Comparison of ENCODE assay signal across 14 cellular contexts in genomic region chr4:26568446-26568994, GRCh38. TPM values are rescaled to one million over a fixed set of nuclear protein-coding genes. Genes with fewer than 3 reads are reported as not detected.
DNase-seq lines count a peak whose midpoint lies in the region; ATAC-seq and TF ChIP-seq lines count a peak whose summit lies in the region.
"Had no signal": no experiment of that assay in that cellular context is flagged by ENCODE, and none has a peak within 500 bp of the region (broad histone marks: within the 10 kb centered on the region; RNA-seq: fewer than 3 reads in every experiment).

No MANE protein-coding gene starts in this region.

- H3K4me3 ChIP-seq in adipocyte (ENCODE audit: low read length) = peak overlapping the region; percentile 62
- no peak overlapping the region for H3K4me3 ChIP-seq in aorta (ENCODE audit: low read length in 2 of 2)
- H3K4me3 ChIP-seq in body of pancreas = no peak overlapping the region
- H3K4me3 ChIP-seq: BLaER1, ovary had no signal

- ATAC-seq in stimulated activated naive CD8-positive, alpha-beta T cell treated with anti-CD3 and anti-CD28 coated beads, Interleukin-15, Interleukin-2, amounts not matched to agents 100 U/mL and 50 U/mL, for 24 hours = no peak
- ATAC-seq in aorta (ENCODE audit: low FRiP score) (peak; percentile 68), HG03280 (IDR thresholded peaks at IDR 0.05; ENCODE audit: unreplicated experiment) (no peak), body of pancreas (no peak)

- no peaks in the 10 kb centered on the region for H3K36me3 Mint-ChIP-seq in stimulated activated naive CD8-positive, alpha-beta T cell treated with anti-CD3 and anti-CD28 coated beads, Interleukin-15, Interleukin-2, amounts not matched to agents 100 ng/mL and 50 ng/mL, for 24 hours (ENCODE audit: low read depth)

- peak overlapping the region; percentile 31 for H3K27ac Mint-ChIP-seq in stimulated activated naive CD8-positive, alpha-beta T cell treated with anti-CD3 and anti-CD28 coated beads, Interleukin-15, Interleukin-2, amounts not matched to agents 100 ng/mL and 50 ng/mL, for 24 hours
- H3K27ac Mint-ChIP-seq: activated CD4-positive, alpha-beta memory T cell treated with anti-CD3 and anti-CD28 coated beads, Interleukin-2, amount 10 ng/mL, durations not matched to agents 7 days and 5 days had no signal

- no peak overlapping the region for H3K4me3 Mint-ChIP-seq in stimulated activated naive CD8-positive, alpha-beta T cell treated with anti-CD3 and anti-CD28 coated beads, Interleukin-15, Interleukin-2, amounts not matched to agents 100 ng/mL and 50 ng/mL, for 24 hours
- H3K4me3 Mint-ChIP-seq: activated CD4-positive, alpha-beta memory T cell treated with anti-CD3 and anti-CD28 coated beads, Interleukin-2, amount 10 ng/mL, durations not matched to agents 7 days and 5 days; central memory CD8-positive, alpha-beta T cell had no signal

- H3K36me3 ChIP-seq in adipocyte (ENCODE audit: control insufficient read depth, insufficient read depth, low read length, severe bottlenecking) (no peaks in the 10 kb centered on the region), aorta (ENCODE audit: control insufficient read depth in 1 of 2, insufficient read depth in 2 of 2, low read length in 1 of 2) (no peaks in the 10 kb centered on the region), body of pancreas (replicated peaks in 1 of 2; ENCODE audit: insufficient read depth in 1 of 2, low read depth in 2 of 2) (no peaks in the 10 kb centered on the region)
- H3K36me3 ChIP-seq: BLaER1, ovary had no signal

- H3K27me3 Mint-ChIP-seq in stimulated activated naive CD8-positive, alpha-beta T cell treated with anti-CD3 and anti-CD28 coated beads, Interleukin-15, Interleukin-2, amounts not matched to agents 100 ng/mL and 50 ng/mL, for 24 hours = peaks cover 13% of the 10 kb centered on the region

- no peak for TF ChIP-seq POLR2A in body of pancreas (IDR thresholded peaks at IDR 0.05)

- H3K27me3 ChIP-seq in adipocyte (replicated peaks; ENCODE audit: control insufficient read depth, insufficient read depth, low read length) = no peaks in the 10 kb centered on the region
- no peaks in the 10 kb centered on the region for H3K27me3 ChIP-seq in aorta (ENCODE audit: control insufficient read depth in 1 of 2, insufficient read depth in 2 of 2, low read length in 1 of 2)
- no peaks in the 10 kb centered on the region for H3K27me3 ChIP-seq in body of pancreas
- H3K27me3 ChIP-seq: BLaER1, ovary had no signal

- H3K4me1 ChIP-seq in adipocyte (ENCODE audit: control insufficient read depth, insufficient read depth, low read length) = peaks cover 12% of the 10 kb centered on the region
- no peaks in the 10 kb centered on the region for H3K4me1 ChIP-seq in aorta (ENCODE audit: control insufficient read depth in 1 of 2, insufficient read depth in 2 of 2, low read length in 2 of 2)
- no peaks in the 10 kb centered on the region for H3K4me1 ChIP-seq in body of pancreas
- H3K4me1 ChIP-seq: BLaER1 had no signal

- intact Hi-C loops in aorta (cut with DNase I) = no loop called here
- intact Hi-C loops in head of caudate nucleus (cut with DNase I) = no loop called here
- intact Hi-C loops in body of pancreas (cut with DNase I) = no loop called here

- H3K9ac ChIP-seq in adipocyte (ENCODE audit: low read length) = peak overlapping the region; percentile 35
- H3K9ac ChIP-seq: BLaER1 had no signal

- no peak for TF ChIP-seq CTCF in body of pancreas (IDR thresholded peaks at IDR 0.05)

- WGBS in aorta, 2 donors = 47 to 51% methylated on average over 3 of the region's 3 CpGs
- 72 to 75% methylated on average over 3 of the region's 3 CpGs for WGBS in body of pancreas, 2 donors

- no peak for DNase-seq in stimulated activated naive CD8-positive, alpha-beta T cell treated with anti-CD3 and anti-CD28 coated beads, Interleukin-15, Interleukin-2, amounts not matched to agents 100 U/mL and 50 U/mL, for 24 hours
- peak; percentile 93 for DNase-seq in adipocyte (ENCODE audit: low read depth)
- peak; percentile 62 for DNase-seq in glomerular endothelial cell (ENCODE audit: extremely low read depth, low read depth, low spot score)
- DNase-seq in aorta = no peak
- DNase-seq in head of caudate nucleus = no peak
- no peak for DNase-seq in body of pancreas
- DNase-seq: activated CD4-positive, alpha-beta memory T cell treated with anti-CD3 and anti-CD28 coated beads, Interleukin-2, amount 10 ng/mL, durations not matched to agents 7 days and 5 days; NCI-H1436; ovary; RPMI8226 had no signal

- no peaks in the 10 kb centered on the region for H3K9me3 Mint-ChIP-seq in stimulated activated naive CD8-positive, alpha-beta T cell treated with anti-CD3 and anti-CD28 coated beads, Interleukin-15, Interleukin-2, amounts not matched to agents 100 ng/mL and 50 ng/mL, for 24 hours
- H3K9me3 Mint-ChIP-seq: activated CD4-positive, alpha-beta memory T cell treated with anti-CD3 and anti-CD28 coated beads, Interleukin-2, amount 10 ng/mL, durations not matched to agents 7 days and 5 days; central memory CD8-positive, alpha-beta T cell had no signal

- H3K4me1 Mint-ChIP-seq in stimulated activated naive CD8-positive, alpha-beta T cell treated with anti-CD3 and anti-CD28 coated beads, Interleukin-15, Interleukin-2, amounts not matched to agents 100 ng/mL and 50 ng/mL, for 24 hours (ENCODE audit: low read depth) = peaks cover 28% of the 10 kb centered on the region
- H3K4me1 Mint-ChIP-seq: central memory CD8-positive, alpha-beta T cell had no signal

- H3K9me3 ChIP-seq in adipocyte (ENCODE audit: control insufficient read depth, low read length) = no peaks in the 10 kb centered on the region
- no peaks in the 10 kb centered on the region for H3K9me3 ChIP-seq in aorta (ENCODE audit: control insufficient read depth, low read length)
- no peaks in the 10 kb centered on the region for H3K9me3 ChIP-seq in body of pancreas
- H3K9me3 ChIP-seq: BLaER1, ovary had no signal

- H3K27ac ChIP-seq in aorta (ENCODE audit: low read depth in 1 of 2, low read length in 2 of 2) (no peak overlapping the region), body of pancreas (no peak overlapping the region)
- H3K27ac ChIP-seq: BLaER1, ovary had no signal

RNA-seq across cellular contexts. Expression of gene TBC1D19, which starts 15.4 kb away (rescaled TPM):
- total RNA-seq in glomerular endothelial cell (14.6 and 17.8 TPM in 2 replicates), aorta (10 to 100 TPM in 1 of 2 donors, 1 to 10 TPM in 1; 9.1 to 13.2 TPM), body of pancreas (10 to 100 TPM; 22.8 to 30.7 TPM)
- polyA plus RNA-seq in aorta = 1 to 10 TPM; 2.9 to 5.2 TPM

Comparison
In these comparisons a context has a peak if more than half of its experiments do, and no peak if none do; other contexts are left out.
1. DNase-seq: peak in adipocyte (single experiment) and glomerular endothelial cell (single experiment); none in stimulated activated naive CD8-positive, alpha-beta T cell treated with anti-CD3 and anti-CD28 coated beads, Interleukin-15, Interleukin-2, amounts not matched to agents 100 U/mL and 50 U/mL, for 24 hours (single experiment), aorta (0 of 2), head of caudate nucleus (0 of 42) and body of pancreas (0 of 4).